ENCODE assay signal across 1 cellular context in genomic region chr6:26199057-26199772, GRCh38.
A peak's percentile ranks its signal among the peaks of the same experiment; 100 is the strongest.
TF ChIP-seq lines count a peak whose summit lies in the region.

No MANE protein-coding gene starts in this region.

TF ChIP-seq in HepG2, 621 proteins besides CTCF, POLR2A, EP300 and RAD21 (continued from another document and continues in another):
- TF ChIP-seq ZNF318 (CRISPR knock-in tag; IDR thresholded peaks at IDR 0.05) (no peak), TARDBP (CRISPR knock-in tag; IDR thresholded peaks at IDR 0.05) (peak; percentile 17; the same call in 1 of the 2 replicates), ZNF614 (CRISPR knock-in tag; IDR thresholded peaks at IDR 0.05; ENCODE audit: borderline replicate concordance) (0 out of 2 replicates have a peak, but pooled peaks have one; percentile 15), ZNF879 (CRISPR knock-in tag; IDR thresholded peaks at IDR 0.05) (0 out of 2 replicates have a peak, but pooled peaks have one; percentile 32), MTF2 (CRISPR knock-in tag; IDR thresholded peaks at IDR 0.05; ENCODE audit: borderline replicate concordance) (no peak), CBX1 (IDR thresholded peaks at IDR 0.05; ENCODE audit: low read depth) (peak; percentile 49), SP2 (CRISPR knock-in tag; IDR thresholded peaks at IDR 0.05) (no peak), SOX6 (IDR thresholded peaks at IDR 0.05) (no peak), SOX6 (CRISPR knock-in tag; IDR thresholded peaks at IDR 0.05) (peak; percentile 57), ZNF564 (CRISPR knock-in tag; IDR thresholded peaks at IDR 0.05) (no peak), HDAC6 (IDR thresholded peaks at IDR 0.05; ENCODE audit: low read depth, low read length) (no peak), MXD3 (CRISPR knock-in tag; IDR thresholded peaks at IDR 0.05) (peak; percentile 40), GLI4 (CRISPR knock-in tag; IDR thresholded peaks at IDR 0.05; ENCODE audit: borderline replicate concordance) (no peak), NR2F1 (CRISPR knock-in tag; IDR thresholded peaks at IDR 0.05) (no peak), ZNF280D (CRISPR knock-in tag; IDR thresholded peaks at IDR 0.05) (peak; percentile 46; the same call in 1 of the 2 replicates), SP4 (CRISPR knock-in tag; IDR thresholded peaks at IDR 0.05) (0 out of 2 replicates have a peak, but pooled peaks have one; percentile 44), JDP2 (CRISPR knock-in tag; IDR thresholded peaks at IDR 0.05; ENCODE audit: borderline replicate concordance) (no peak; the same call in 1 of the 2 replicates), MAFK (conservative IDR thresholded peaks at IDR 0.05 in 1 of 2, IDR thresholded peaks at IDR 0.05 in 1 of 2; ENCODE audit: low read length in 2 of 2) (no peak), ZMYM4 (CRISPR knock-in tag; IDR thresholded peaks at IDR 0.05) (peak; percentile 90), KAT8 (CRISPR knock-in tag; IDR thresholded peaks at IDR 0.05) (peak; percentile 82), ZNF256 (CRISPR knock-in tag; conservative IDR thresholded peaks at IDR 0.05) (peak; percentile 67; the same call in 1 of the 2 replicates), SATB2 (CRISPR knock-in tag; IDR thresholded peaks at IDR 0.05) (no peak; the same call in 1 of the 2 replicates), ZFP37 (CRISPR knock-in tag; IDR thresholded peaks at IDR 0.05; ENCODE audit: borderline replicate concordance) (peak; percentile 77; the same call in 1 of the 2 replicates), ZNF20 (CRISPR knock-in tag; IDR thresholded peaks at IDR 0.05) (no peak), ONECUT2 (CRISPR knock-in tag; IDR thresholded peaks at IDR 0.05) (0 out of 2 replicates have a peak, but pooled peaks have one; percentile 24), AFF4 (CRISPR knock-in tag; IDR thresholded peaks at IDR 0.05) (peak; percentile 93), MYNN (CRISPR knock-in tag; IDR thresholded peaks at IDR 0.05; ENCODE audit: low read depth) (no peak), KDM1A (CRISPR knock-in tag; IDR thresholded peaks at IDR 0.05) (0 out of 2 replicates have a peak, but pooled peaks have one; percentile 56), KDM5B (CRISPR knock-in tag; IDR thresholded peaks at IDR 0.05; ENCODE audit: borderline replicate concordance) (no peak; the same call in 1 of the 2 replicates), TBX3 (IDR thresholded peaks at IDR 0.05; ENCODE audit: borderline replicate concordance) (peak; percentile 11; the same call in 1 of the 2 replicates), HNF4A (CRISPR knock-in tag; IDR thresholded peaks at IDR 0.05) (no peak), ZNF790 (CRISPR knock-in tag; IDR thresholded peaks at IDR 0.05; ENCODE audit: borderline replicate concordance) (no peak), ZFP62 (CRISPR knock-in tag; IDR thresholded peaks at IDR 0.05) (no peak), ZNF296 (CRISPR knock-in tag; conservative IDR thresholded peaks at IDR 0.05) (no peak; the same call in 1 of the 2 replicates), ZNF773 (CRISPR knock-in tag; IDR thresholded peaks at IDR 0.05; ENCODE audit: borderline replicate concordance) (peak; percentile 85; the same call in 1 of the 2 replicates)
- TF ChIP-seq, protein P1, sequence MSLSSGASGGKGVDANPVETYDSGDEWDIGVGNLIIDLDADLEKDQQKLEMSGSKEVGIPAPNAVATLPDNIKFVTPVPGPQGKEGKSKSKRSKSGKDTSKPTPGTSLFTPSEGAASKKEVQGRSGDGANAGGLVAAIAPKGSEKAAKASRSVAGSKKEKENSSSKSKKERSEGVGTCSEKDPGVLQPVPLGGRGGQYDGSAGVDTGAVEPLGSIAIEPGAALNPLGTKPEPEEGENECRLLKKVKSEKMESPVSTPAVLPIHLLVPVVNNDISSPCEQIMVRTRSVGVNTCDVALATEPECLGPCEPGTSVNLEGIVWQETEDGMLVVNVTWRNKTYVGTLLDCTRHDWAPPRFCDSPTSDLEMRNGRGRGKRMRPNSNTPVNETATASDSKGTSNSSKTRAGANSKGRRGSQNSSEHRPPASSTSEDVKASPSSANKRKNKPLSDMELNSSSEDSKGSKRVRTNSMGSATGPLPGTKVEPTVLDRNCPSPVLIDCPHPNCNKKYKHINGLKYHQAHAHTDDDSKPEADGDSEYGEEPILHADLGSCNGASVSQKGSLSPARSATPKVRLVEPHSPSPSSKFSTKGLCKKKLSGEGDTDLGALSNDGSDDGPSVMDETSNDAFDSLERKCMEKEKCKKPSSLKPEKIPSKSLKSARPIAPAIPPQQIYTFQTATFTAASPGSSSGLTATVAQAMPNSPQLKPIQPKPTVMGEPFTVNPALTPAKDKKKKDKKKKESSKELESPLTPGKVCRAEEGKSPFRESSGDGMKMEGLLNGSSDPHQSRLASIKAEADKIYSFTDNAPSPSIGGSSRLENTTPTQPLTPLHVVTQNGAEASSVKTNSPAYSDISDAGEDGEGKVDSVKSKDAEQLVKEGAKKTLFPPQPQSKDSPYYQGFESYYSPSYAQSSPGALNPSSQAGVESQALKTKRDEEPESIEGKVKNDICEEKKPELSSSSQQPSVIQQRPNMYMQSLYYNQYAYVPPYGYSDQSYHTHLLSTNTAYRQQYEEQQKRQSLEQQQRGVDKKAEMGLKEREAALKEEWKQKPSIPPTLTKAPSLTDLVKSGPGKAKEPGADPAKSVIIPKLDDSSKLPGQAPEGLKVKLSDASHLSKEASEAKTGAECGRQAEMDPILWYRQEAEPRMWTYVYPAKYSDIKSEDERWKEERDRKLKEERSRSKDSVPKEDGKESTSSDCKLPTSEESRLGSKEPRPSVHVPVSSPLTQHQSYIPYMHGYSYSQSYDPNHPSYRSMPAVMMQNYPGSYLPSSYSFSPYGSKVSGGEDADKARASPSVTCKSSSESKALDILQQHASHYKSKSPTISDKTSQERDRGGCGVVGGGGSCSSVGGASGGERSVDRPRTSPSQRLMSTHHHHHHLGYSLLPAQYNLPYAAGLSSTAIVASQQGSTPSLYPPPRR (CRISPR knock-in tag; IDR thresholded peaks at IDR 0.05; ENCODE audit: borderline replicate concordance) = 0 out of 2 replicates have a peak, but pooled peaks have one; percentile 24
- TF ChIP-seq, protein P2, sequence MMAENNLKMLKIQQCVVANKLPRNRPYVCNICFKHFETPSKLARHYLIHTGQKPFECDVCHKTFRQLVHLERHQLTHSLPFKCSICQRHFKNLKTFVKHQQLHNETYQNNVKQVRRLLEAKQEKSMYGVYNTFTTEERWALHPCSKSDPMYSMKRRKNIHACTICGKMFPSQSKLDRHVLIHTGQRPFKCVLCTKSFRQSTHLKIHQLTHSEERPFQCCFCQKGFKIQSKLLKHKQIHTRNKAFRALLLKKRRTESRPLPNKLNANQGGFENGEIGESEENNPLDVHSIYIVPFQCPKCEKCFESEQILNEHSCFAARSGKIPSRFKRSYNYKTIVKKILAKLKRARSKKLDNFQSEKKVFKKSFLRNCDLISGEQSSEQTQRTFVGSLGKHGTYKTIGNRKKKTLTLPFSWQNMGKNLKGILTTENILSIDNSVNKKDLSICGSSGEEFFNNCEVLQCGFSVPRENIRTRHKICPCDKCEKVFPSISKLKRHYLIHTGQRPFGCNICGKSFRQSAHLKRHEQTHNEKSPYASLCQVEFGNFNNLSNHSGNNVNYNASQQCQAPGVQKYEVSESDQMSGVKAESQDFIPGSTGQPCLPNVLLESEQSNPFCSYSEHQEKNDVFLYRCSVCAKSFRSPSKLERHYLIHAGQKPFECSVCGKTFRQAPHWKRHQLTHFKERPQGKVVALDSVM (CRISPR knock-in tag; IDR thresholded peaks at IDR 0.05) = peak; percentile 53; the same call in 1 of the 2 replicates
